Comparison of ENCODE assay signal across 10 cellular contexts in the genomic region with DNA sequence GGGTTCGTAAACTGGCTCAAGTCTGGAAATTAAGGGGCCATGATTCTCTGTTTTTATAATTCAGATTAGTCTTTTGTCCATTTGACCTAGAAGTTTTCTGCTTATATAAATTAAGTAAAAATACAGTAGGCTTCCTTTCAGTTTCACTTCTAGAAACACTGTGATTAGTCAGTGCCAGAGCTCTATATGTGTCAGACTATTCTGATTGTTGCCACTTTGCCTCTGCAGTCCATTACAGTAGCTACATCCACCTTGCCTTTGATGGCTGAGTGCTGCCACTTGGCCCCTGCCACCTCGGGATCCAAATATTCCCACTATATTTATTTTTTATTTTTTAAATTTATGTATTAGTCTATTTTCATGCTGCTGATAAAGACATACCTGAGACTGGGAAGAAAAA. TPM values are rescaled to one million over a fixed set of nuclear protein-coding genes. Genes with fewer than 3 reads are reported as not detected.
DNase-seq lines count a peak whose midpoint lies in the region; ATAC-seq and TF ChIP-seq lines count a peak whose summit lies in the region.
"Had no signal": no experiment of that assay in that cellular context is flagged by ENCODE, and none has a peak within 500 bp of the region (broad histone marks: within the 10 kb centered on the region; RNA-seq: fewer than 3 reads in every experiment).

No MANE protein-coding gene starts in this region.

- TF ChIP-seq CTCF in right atrium auricular region (IDR thresholded peaks at IDR 0.05) = no peak

- H3K9me3 ChIP-seq in right atrium auricular region = peaks cover 0 to 9% of the 10 kb centered on the region in 2 donors

- intact Hi-C loops in sciatic nerve (cut with DNase I) = no loop called here

- H3K27me3 ChIP-seq in right atrium auricular region = no peaks in the 10 kb centered on the region

- DNase-seq in SIG-M5 treated with dmso at 0.1 percent for 504 hours (lab: John Stamatoyannopoulos, UW; ENCODE audit: unreplicated experiment) = peak; percentile 0
- no peak for DNase-seq in SIG-M5 (lab: John Stamatoyannopoulos, UW)
- DNase-seq in MV-4-11 (lab: John Stamatoyannopoulos, UW) = peak; percentile 63
- peak; percentile 1 for DNase-seq in skeletal muscle cell (ENCODE audit: low read depth)
- no peak for DNase-seq in sciatic nerve (ENCODE audit: low spot score)
- no peak for DNase-seq in right atrium auricular region (ENCODE audit: low spot score)
- DNase-seq in KBM-7 = no peak
- DNase-seq: NCI-H226 had no signal

- H3K27ac ChIP-seq in right atrium auricular region = no peak overlapping the region

- peak; percentile 95 for ATAC-seq in HG02759 (IDR thresholded peaks at IDR 0.05; ENCODE audit: unreplicated experiment)
- no peak for ATAC-seq in sciatic nerve

- no peaks in the 10 kb centered on the region for H3K4me1 ChIP-seq in right atrium auricular region

- no peaks in the 10 kb centered on the region for H3K36me3 ChIP-seq in right atrium auricular region

- in situ Hi-C loops in KBM-7 (cut with MboI; ENCODE audit: low pct_unique_long_range_greater_than_20kb, low sequenced_read_pairs) = no loop called here

- H3K4me3 ChIP-seq in skeletal muscle cell (ENCODE audit: low read depth, low read length) (no peak overlapping the region), right atrium auricular region (no peak overlapping the region)

RNA-seq across cellular contexts. Expression of a gene that starts 7.9 kb away (rescaled TPM):
- total RNA-seq in sciatic nerve = not detected
- not detected for total RNA-seq in right atrium auricular region
- total RNA-seq: A172 had no signal

RNA-seq across cellular contexts. Expression of a gene that starts 29.1 kb away (rescaled TPM):
- total RNA-seq in sciatic nerve (22.4 TPM), right atrium auricular region (1 to 10 TPM; 8.4 to 9.1 TPM)

Comparison
In these comparisons a context has a peak if more than half of its experiments do, and no peak if none do; other contexts are left out.
1. DNase-seq: peak in SIG-M5 treated with dmso at 0.1 percent for 504 hours (single experiment), MV-4-11 (single experiment) and skeletal muscle cell (single experiment); none in SIG-M5 (single experiment), sciatic nerve (single experiment), right atrium auricular region (single experiment) and KBM-7 (single experiment).